15 cellular contexts compared by ENCODE assay signal in genomic region chr4:99091841-99092240, GRCh38. TPM values are rescaled to one million over a fixed set of nuclear protein-coding genes. Genes with fewer than 3 reads are reported as not detected.
DNase-seq lines count a peak whose midpoint lies in the region; ATAC-seq, FAIRE-seq and TF ChIP-seq lines count a peak whose summit lies in the region.
"Not testable (repeated sequence)": the region's sequence is repeated elsewhere in the genome, so short reads cannot be mapped to it uniquely, and the experiment has no call there.
"Had no signal": no experiment of that assay in that cellular context is flagged by ENCODE, and none has a peak within 500 bp of the region (broad histone marks: within the 10 kb centered on the region; RNA-seq: fewer than 3 reads in every experiment).

No MANE protein-coding gene starts in this region.

- H3K27ac ChIP-seq in astrocyte (ENCODE audit: low read depth, low read length); foreskin keratinocyte; mesenchymal stem cell (ENCODE audit: low read length, poor library complexity, severe bottlenecking): not testable (repeated sequence)
- H3K27ac ChIP-seq in rectal smooth muscle tissue (ENCODE audit: low read depth, low read length) (peak overlapping the region; percentile 64), upper lobe of right lung (peak overlapping the region; percentile 26)

- not testable (repeated sequence) for TF ChIP-seq CTCF in astrocyte (IDR thresholded peaks at IDR 0.05; ENCODE audit: insufficient read depth, low read depth, low read length); chondrocyte (IDR thresholded peaks at IDR 0.05); foreskin keratinocyte (conservative IDR thresholded peaks at IDR 0.05); nephron progenitor cell (IDR thresholded peaks at IDR 0.05); upper lobe of right lung (IDR thresholded peaks at IDR 0.05)

- 94% methylated on average over 2 of the region's 2 CpGs for WGBS in mesenchymal stem cell

- H3K27me3 Mint-ChIP-seq in astrocyte (ENCODE audit: low read depth, unreplicated experiment); chondrocyte (ENCODE audit: low read depth); nephron progenitor cell (ENCODE audit: low read depth, poor library complexity): not testable (repeated sequence)

- FAIRE-seq in astrocyte (lab: Jason Lieb, UNC) = not testable (repeated sequence)

- H3K4me1 Mint-ChIP-seq in astrocyte (ENCODE audit: low read depth, unreplicated experiment) (peaks cover 16% of the 10 kb centered on the region), chondrocyte (ENCODE audit: low read depth) (peaks cover 42% of the 10 kb centered on the region), nephron progenitor cell (peaks cover 42% of the 10 kb centered on the region)

- not testable (repeated sequence) for H3K18ac ChIP-seq in mesenchymal stem cell (ENCODE audit: low read depth in 1 of 2, low read length in 2 of 2)

- peak overlapping the region; percentile 100 for H3K4me2 ChIP-seq in astrocyte (ENCODE audit: low read length)
- not testable (repeated sequence) for H3K4me2 ChIP-seq in mesenchymal stem cell (ENCODE audit: low read length, poor library complexity, severe bottlenecking)

- not testable (repeated sequence) for H2BK5ac ChIP-seq in mesenchymal stem cell (ENCODE audit: low read depth, low read length, poor library complexity, severe bottlenecking)

- not testable (repeated sequence) for H3K9me3 Mint-ChIP-seq in astrocyte (ENCODE audit: unreplicated experiment); chondrocyte (ENCODE audit: low read depth)
- H3K9me3 Mint-ChIP-seq in nephron progenitor cell = peaks cover 32% of the 10 kb centered on the region

- not testable (repeated sequence) for H2AFZ ChIP-seq in astrocyte (ENCODE audit: low read depth, low read length); mesenchymal stem cell (ENCODE audit: low read depth, low read length)

- H3K79me1 ChIP-seq in mesenchymal stem cell (replicated peaks; ENCODE audit: low read length, poor library complexity, severe bottlenecking) = not testable (repeated sequence)

- not testable (repeated sequence) for H3K4me3 ChIP-seq in astrocyte (ENCODE audit: insufficient read depth, low read depth, low read length); rectal smooth muscle tissue (ENCODE audit: low read length); upper lobe of right lung
- H3K4me3 ChIP-seq in mesenchymal stem cell (ENCODE audit: insufficient read depth in 1 of 2, low read depth in 1 of 2, low read length in 2 of 2) = peak overlapping the region in 1 of 2 experiments; percentile 96

- not testable (repeated sequence) for H4K8ac ChIP-seq in mesenchymal stem cell (ENCODE audit: low read length)

- not testable (repeated sequence) for DNase-seq in astrocyte (ENCODE audit: low read depth); chondrocyte (ENCODE audit: low spot score); mesenchymal stem cell; nephron progenitor cell; upper lobe of right lung
- DNase-seq in foreskin keratinocyte = peak; percentile 55 to 74

- H2BK120ac ChIP-seq in mesenchymal stem cell (ENCODE audit: low read depth, low read length) = not testable (repeated sequence)

- not testable (repeated sequence) for H3K36me3 ChIP-seq in astrocyte (ENCODE audit: insufficient read depth, low read length); mesenchymal stem cell (ENCODE audit: control insufficient read depth in 1 of 2, insufficient read depth in 2 of 2, low read depth in 1 of 2, low read length in 2 of 2); rectal smooth muscle tissue (ENCODE audit: control insufficient read depth, insufficient read depth, low read length); upper lobe of right lung

- H4K91ac ChIP-seq in mesenchymal stem cell (ENCODE audit: low read length) = not testable (repeated sequence)

- peaks cover 31% of the 10 kb centered on the region for H3K79me2 ChIP-seq in astrocyte (ENCODE audit: insufficient read depth, low read length)

- not testable (repeated sequence) for H2BK15ac ChIP-seq in mesenchymal stem cell (ENCODE audit: low read depth, poor library complexity, severe bottlenecking)

- not testable (repeated sequence) for ATAC-seq in foreskin keratinocyte, upper lobe of right lung

- H3K4me1 ChIP-seq in astrocyte (ENCODE audit: insufficient read depth, low read length) (peaks cover 18% of the 10 kb centered on the region), foreskin keratinocyte (peaks cover 22% of the 10 kb centered on the region), upper lobe of right lung (peaks cover 17% of the 10 kb centered on the region)
- not testable (repeated sequence) for H3K4me1 ChIP-seq in mesenchymal stem cell (ENCODE audit: control insufficient read depth, insufficient read depth, low read depth, low read length); rectal smooth muscle tissue (ENCODE audit: control insufficient read depth, insufficient read depth, low read length)

- H3K36me3 Mint-ChIP-seq in astrocyte (ENCODE audit: low read depth, unreplicated experiment); chondrocyte (ENCODE audit: low read depth): not testable (repeated sequence)
- peaks cover 32% of the 10 kb centered on the region for H3K36me3 Mint-ChIP-seq in nephron progenitor cell (ENCODE audit: low read depth)

- H3K9ac ChIP-seq in astrocyte (ENCODE audit: low read length); rectal smooth muscle tissue (ENCODE audit: low read length): not testable (repeated sequence)
- peak overlapping the region; percentile 98 for H3K9ac ChIP-seq in mesenchymal stem cell (ENCODE audit: low read length)

- intact Hi-C loops in upper lobe of right lung (cut with DNase I) = not testable (repeated sequence)

- peak overlapping the region; percentile 5 for H3K4me3 Mint-ChIP-seq in astrocyte (ENCODE audit: unreplicated experiment)
- H3K4me3 Mint-ChIP-seq in chondrocyte (ENCODE audit: unreplicated experiment) = peak overlapping the region; percentile 57
- peak overlapping the region; percentile 96 for H3K4me3 Mint-ChIP-seq in nephron progenitor cell

- not testable (repeated sequence) for H3K27ac Mint-ChIP-seq in astrocyte (ENCODE audit: unreplicated experiment)
- H3K27ac Mint-ChIP-seq in chondrocyte (ENCODE audit: unreplicated experiment) (peak overlapping the region; percentile 86), nephron progenitor cell (peak overlapping the region; percentile 94)

- not testable (repeated sequence) for H3K9me3 ChIP-seq in astrocyte (ENCODE audit: insufficient read depth, low read depth, low read length); mesenchymal stem cell (ENCODE audit: control insufficient read depth, low read length); upper lobe of right lung

- not testable (repeated sequence) for H3K14ac ChIP-seq in mesenchymal stem cell (ENCODE audit: low read length in 2 of 2)

- not testable (repeated sequence) for H3K27me3 ChIP-seq in astrocyte (ENCODE audit: insufficient read depth, low read length); foreskin keratinocyte; mesenchymal stem cell (ENCODE audit: control insufficient read depth in 1 of 2, insufficient read depth in 1 of 2, low read length in 2 of 2); rectal smooth muscle tissue (ENCODE audit: control insufficient read depth, insufficient read depth, low read length); upper lobe of right lung

- H3K4ac ChIP-seq in mesenchymal stem cell (ENCODE audit: low read depth in 1 of 2, low read length in 2 of 2) = not testable (repeated sequence)

- H2BK12ac ChIP-seq in mesenchymal stem cell (ENCODE audit: low read length in 2 of 2) = not testable (repeated sequence)

- not testable (repeated sequence) for H2AK5ac ChIP-seq in mesenchymal stem cell (ENCODE audit: low read length, severe bottlenecking)

- H3K23ac ChIP-seq in mesenchymal stem cell (ENCODE audit: low read length in 2 of 2) = not testable (repeated sequence)

- H4K20me1 ChIP-seq in astrocyte (ENCODE audit: insufficient read depth, low read length) = not testable (repeated sequence)

RNA-seq across cellular contexts. Expression of gene ADH5, which starts 3.3 kb away (rescaled TPM):
- total RNA-seq in astrocyte (187 and 210 TPM in 2 replicates), chondrocyte (135 to 167 TPM (median 161 TPM) in 3 replicates), foreskin keratinocyte (171 and 172 TPM in 2 replicates), upper lobe of right lung (166 TPM)
- polyA plus RNA-seq in foreskin keratinocyte = 189 and 222 TPM in 2 replicates
- polyA plus RNA-seq in mesenchymal stem cell (2013, experiment 1 of 2) = 147 TPM
- 161 TPM for polyA plus RNA-seq in mesenchymal stem cell (2013, experiment 2 of 2)

RNA-seq across cellular contexts. Expression of gene ADH4, which starts 52.3 kb away (rescaled TPM):
- total RNA-seq in astrocyte (not detected in 2 replicates), chondrocyte (not detected in 3 replicates), foreskin keratinocyte (not detected in 2 replicates), upper lobe of right lung (0.38 TPM)
- not detected in 2 replicates for polyA plus RNA-seq in foreskin keratinocyte
- not detected for polyA plus RNA-seq in mesenchymal stem cell (2013, experiment 1 of 2)
- polyA plus RNA-seq in mesenchymal stem cell (2013, experiment 2 of 2) = not detected
- total RNA-seq: CD4-positive, alpha-beta T cell; G401; H4; IMR-90; NCI-H460; PC-9; Right ventricle myocardium superior; RPMI7951 had no signal
- polyA plus RNA-seq: IMR-90 had no signal

Comparison
In these comparisons a context has a peak if more than half of its experiments do, and no peak if none do; other contexts are left out.
1. H3K4me3 Mint-ChIP-seq: peak in every context shown above with its lines; median percentile 96 in nephron progenitor cell; 57 in chondrocyte; 5 in astrocyte.